ENCODE assay signal across 11 cellular contexts in genomic region chr5:142319560-142320426, GRCh38. TPM values are rescaled to one million over a fixed set of nuclear protein-coding genes. Genes with fewer than 3 reads are reported as not detected.
DNase-seq lines count a peak whose midpoint lies in the region; ATAC-seq and TF ChIP-seq lines count a peak whose summit lies in the region.
"Had no signal": no experiment of that assay in that cellular context is flagged by ENCODE, and none has a peak within 500 bp of the region (broad histone marks: within the 10 kb centered on the region; RNA-seq: fewer than 3 reads in every experiment).

No MANE protein-coding gene starts in this region.

- no peaks in the 10 kb centered on the region for H3K9me3 ChIP-seq in Caco-2
- H3K9me3 ChIP-seq in Panc1 (ENCODE audit: control insufficient read depth, insufficient read depth, low read depth, low read length), result no peaks in the 10 kb centered on the region
- no peaks in the 10 kb centered on the region for H3K9me3 ChIP-seq in neuronal stem cell (replicated peaks in 1 of 2; ENCODE audit: control insufficient read depth in 2 of 2, insufficient read depth in 1 of 2, low read depth in 1 of 2, low read length in 2 of 2)

- H4K91ac ChIP-seq in neuronal stem cell (ENCODE audit: low read depth, low read length, poor library complexity), result no peak overlapping the region

- no peak overlapping the region for H3K23ac ChIP-seq in neuronal stem cell (ENCODE audit: low read depth, low read length, poor library complexity)

- H3K79me1 ChIP-seq in neuronal stem cell (ENCODE audit: low read depth, low read length), result peaks cover 8% of the 10 kb centered on the region

- peaks cover 4% of the 10 kb centered on the region for H3K36me3 Mint-ChIP-seq in Caco-2 (ENCODE audit: insufficient read depth, unreplicated experiment)
- H3K36me3 Mint-ChIP-seq: natural killer cell had no signal

- POLR2A ChIA-PET in Caco-2 (lab: Charles Lee), result no interaction called here
- POLR2A ChIA-PET in Panc1 (lab: Charles Lee), result interaction anchor here (0.6 kb wide), 2 partner anchors 80 to 226 kb away, joined by 3 read pairs; no protein-coding TSS in a partner anchor

- H2AFZ ChIP-seq in neuronal stem cell (ENCODE audit: low read length), result peak overlapping the region; percentile 48

- H3K36me3 ChIP-seq in Caco-2 (ENCODE audit: control insufficient read depth, insufficient read depth, low read length), result no peaks in the 10 kb centered on the region
- H3K36me3 ChIP-seq in Panc1 (ENCODE audit: control insufficient read depth, insufficient read depth, low read length), result peaks cover 15% of the 10 kb centered on the region
- H3K36me3 ChIP-seq in neuronal stem cell (replicated peaks in 1 of 2; ENCODE audit: control insufficient read depth in 2 of 2, insufficient read depth in 2 of 2, low read length in 2 of 2), result peaks cover 0 to 55% of the 10 kb centered on the region in 2 donors

- peaks cover 28% of the 10 kb centered on the region for H3K4me1 Mint-ChIP-seq in Caco-2 (ENCODE audit: low read depth, unreplicated experiment)

- no peak overlapping the region for H2BK15ac ChIP-seq in neuronal stem cell (ENCODE audit: low read length)

- no peak overlapping the region for H4K8ac ChIP-seq in neuronal stem cell (ENCODE audit: low read depth, low read length)

- in situ Hi-C loops in Panc1 (cut with HindIII; ENCODE audit: low pct_unique_long_range_greater_than_20kb, low sequenced_read_pairs), result no loop called here

- no peak overlapping the region for H2BK12ac ChIP-seq in neuronal stem cell (ENCODE audit: low read length)

- CTCF ChIA-PET in Caco-2 (lab: Charles Lee) (interaction anchor here (1.2 kb wide), 1 partner anchor 229 kb away, joined by 4 read pairs; no protein-coding TSS in a partner anchor), Panc1 (lab: Charles Lee) (no interaction called here)

- H2BK120ac ChIP-seq in neuronal stem cell (ENCODE audit: low read depth, low read length), result no peak overlapping the region

- peak overlapping the region; percentile 95 for H3K27ac ChIP-seq in Panc1 (ENCODE audit: low read length)
- H3K27ac ChIP-seq in neuronal stem cell (replicated peaks; ENCODE audit: low read length), result peak overlapping the region; percentile 70

- H3K27ac Mint-ChIP-seq in Caco-2 (ENCODE audit: unreplicated experiment), result no peak overlapping the region
- H3K27ac Mint-ChIP-seq: effector memory CD8-positive, alpha-beta T cell; natural killer cell had no signal

- H3K4me3 Mint-ChIP-seq in Caco-2 (ENCODE audit: unreplicated experiment), result peak overlapping the region; percentile 22
- H3K4me3 Mint-ChIP-seq: effector memory CD8-positive, alpha-beta T cell; natural killer cell had no signal

- no peak overlapping the region for H2AK5ac ChIP-seq in neuronal stem cell (ENCODE audit: low read depth, low read length)

- H3K4me1 ChIP-seq in Caco-2, result peaks cover 30% of the 10 kb centered on the region
- H3K4me1 ChIP-seq in Panc1 (ENCODE audit: control insufficient read depth, insufficient read depth, low read length), result peaks cover 67% of the 10 kb centered on the region
- H3K4me1 ChIP-seq in neuronal stem cell (ENCODE audit: control insufficient read depth in 2 of 2, insufficient read depth in 1 of 2, low read depth in 1 of 2, low read length in 2 of 2), result peaks cover 40 to 58% of the 10 kb centered on the region in 2 donors

- no peak overlapping the region for H3K14ac ChIP-seq in neuronal stem cell (ENCODE audit: low read length)

- no peak overlapping the region for H3K9ac ChIP-seq in neuronal stem cell (ENCODE audit: low read depth, low read length, poor library complexity)

- no peaks in the 10 kb centered on the region for H3K9me3 Mint-ChIP-seq in Caco-2 (ENCODE audit: unreplicated experiment)
- H3K9me3 Mint-ChIP-seq: effector memory CD8-positive, alpha-beta T cell; natural killer cell had no signal

- no peaks in the 10 kb centered on the region for H3K27me3 ChIP-seq in Caco-2 (replicated peaks; ENCODE audit: control insufficient read depth, insufficient read depth, low read length)
- H3K27me3 ChIP-seq in Panc1 (ENCODE audit: control insufficient read depth, insufficient read depth, low read length), result no peaks in the 10 kb centered on the region
- peaks cover 0 to 6% (median 0%) of the 10 kb centered on the region in 3 experiments for H3K27me3 ChIP-seq in neuronal stem cell (ENCODE audit: control insufficient read depth in 3 of 3, insufficient read depth in 3 of 3, low read depth in 1 of 3, low read length in 3 of 3)

- DNase-seq in Caco-2, result no peak
- DNase-seq in Panc1 (ENCODE audit: low read depth, low spot score), result no peak
- no peak for DNase-seq in fibroblast of pulmonary artery (ENCODE audit: low read depth)
- peak; percentile 84 for DNase-seq in neuronal stem cell (ENCODE audit: low spot score)
- DNase-seq in superior temporal gyrus (ENCODE audit: extremely low spot score), result no peak
- no peak for DNase-seq in hypothalamus (lab: John Stamatoyannopoulos, UW)
- DNase-seq: activated T-cell treated with anti-CD3 and anti-CD28 coated beads, Interleukin-2, amount 50 U/mL, for 1 hour; effector memory CD8-positive, alpha-beta T cell; natural killer cell had no signal

- peak overlapping the region; percentile 24 for H3K18ac ChIP-seq in neuronal stem cell (ENCODE audit: low read length)

- H2BK5ac ChIP-seq in neuronal stem cell (ENCODE audit: low read length), result no peak overlapping the region

- peak overlapping the region; percentile 59 for H3K4me2 ChIP-seq in neuronal stem cell (ENCODE audit: insufficient read depth, low read length, poor library complexity, severe bottlenecking)

- H3K27me3 Mint-ChIP-seq in Caco-2 (ENCODE audit: insufficient read depth, unreplicated experiment), result no peaks in the 10 kb centered on the region

- BruUV-seq in Caco-2 (replicated peaks; lab: Mats Ljungman, UMichigan), result no TSS peak
- TSS peak; percentile 2 for BruUV-seq in Panc1 (replicated peaks; lab: Mats Ljungman, UMichigan)

- no peak for ATAC-seq in Panc1
- no peak for ATAC-seq in GM18907 (IDR thresholded peaks at IDR 0.05; ENCODE audit: unreplicated experiment)
- ATAC-seq in GM19452 (IDR thresholded peaks at IDR 0.05; ENCODE audit: unreplicated experiment), result no peak
- ATAC-seq: effector memory CD8-positive, alpha-beta T cell; natural killer cell had no signal

- TF ChIP-seq CTCF in Caco-2 (IDR thresholded peaks at IDR 0.05; ENCODE audit: insufficient read depth in 1 of 2, low read depth in 1 of 2, low read length in 1 of 2, severe bottlenecking in 1 of 2, unreplicated experiment in 1 of 2) (no peak), Panc1 (IDR thresholded peaks at IDR 0.05) (no peak), fibroblast of pulmonary artery (IDR thresholded peaks at IDR 0.05; ENCODE audit: low read length, missing control alignments) (no peak)

- no CpG with 5 or more reads among the region's 7 CpGs for WGBS in neuronal stem cell (ENCODE audit: extremely low coverage in 2 of 2, insufficient read length in 2 of 2, insufficient replicate concordance in 1 of 2), 2 donors

- no peak overlapping the region for H3K4ac ChIP-seq in neuronal stem cell (ENCODE audit: low read length)

- no peak overlapping the region for H3K4me3 ChIP-seq in Caco-2 (ENCODE audit: low read depth, low read length)
- peak overlapping the region; percentile 83 to 96 for H3K4me3 ChIP-seq in Panc1 (ENCODE audit: low read depth in 2 of 2, low read length in 2 of 2)
- H3K4me3 ChIP-seq in fibroblast of pulmonary artery (replicated peaks; ENCODE audit: low read depth, low read length), result peak overlapping the region; percentile 95
- H3K4me3 ChIP-seq in neuronal stem cell (ENCODE audit: low read length in 2 of 2), result peak overlapping the region in 1 of 2 donors; percentile 38

- intact Hi-C loops in Caco-2 (cut with micrococcal nuclease; ENCODE audit: unreplicated experiment) (loop anchor here (5.0 kb wide), 2 partner anchors 152 to 167 kb away; no protein-coding TSS in a partner anchor), Panc1 (cut with micrococcal nuclease; ENCODE audit: unreplicated experiment) (loop anchor here (5.0 kb wide), 1 partner anchor 152 kb away; no protein-coding TSS in a partner anchor)

RNA-seq across cellular contexts. Expression of gene SPRY4, which starts 5.0 kb away (rescaled TPM):
- total RNA-seq in Caco-2 (2022) (7.7 and 8.3 TPM in 2 replicates), Panc1 (2021; ENCODE audit: unreplicated experiment) (35.6 TPM)
- 50.9 TPM for polyA plus RNA-seq in Panc1 (2012; ENCODE audit: insufficient read length)
- 10.5 TPM for polyA plus RNA-seq in neuronal stem cell (2013, experiment 1 of 2)
- polyA plus RNA-seq in neuronal stem cell (2013, experiment 2 of 2), result 11.3 TPM
